19 cellular contexts compared by ENCODE assay signal in genomic region chr6:151721141-151721540, GRCh38.
"Had no signal": no experiment of that assay in that cellular context is flagged by ENCODE, and none has a peak within 500 bp of the region (broad histone marks: within the 10 kb centered on the region; RNA-seq: fewer than 3 reads in every experiment).

No MANE protein-coding gene starts in this region.

- H3K36me3 Mint-ChIP-seq: immature natural killer cell, type B pancreatic cell had no signal

- H3K9me3 Mint-ChIP-seq: activated naive CD4-positive, alpha-beta T cell treated with anti-CD3 and anti-CD28 coated beads, Interleukin-2, amount 10 ng/mL, durations not matched to agents 7 days and 5 days; immature natural killer cell; type B pancreatic cell had no signal

- H3K4me1 Mint-ChIP-seq: immature natural killer cell had no signal

- H3K4me1 ChIP-seq: right atrium auricular region, suprapubic skin had no signal

- H3K27me3 ChIP-seq: right atrium auricular region, suprapubic skin had no signal

- H3K27ac Mint-ChIP-seq: activated naive CD4-positive, alpha-beta T cell treated with anti-CD3 and anti-CD28 coated beads, Interleukin-2, amount 10 ng/mL, durations not matched to agents 7 days and 5 days; immature natural killer cell; nephron; progenitor cell of endocrine pancreas; type B pancreatic cell had no signal

- H3K4me3 ChIP-seq: right atrium auricular region, suprapubic skin had no signal

- ATAC-seq: stimulated activated naive CD8-positive, alpha-beta T cell treated with anti-CD3 and anti-CD28 coated beads, Interleukin-15, Interleukin-2, amounts not matched to agents 100 U/mL and 50 U/mL, for 24 hours had no signal

- H3K4me3 Mint-ChIP-seq: activated naive CD4-positive, alpha-beta T cell treated with anti-CD3 and anti-CD28 coated beads, Interleukin-2, amount 10 ng/mL, durations not matched to agents 7 days and 5 days; immature natural killer cell; nephron; type B pancreatic cell had no signal

- H3K9me3 ChIP-seq: right atrium auricular region, suprapubic skin had no signal

- H3K27me3 Mint-ChIP-seq: progenitor cell of endocrine pancreas had no signal

- DNase-seq: activated CD4-positive, alpha-beta T cell treated with anti-CD3 and anti-CD28 coated beads, Interleukin-2, amount 50 U/mL, for 4 hours; activated CD4-positive, CD25-positive, alpha-beta regulatory T cell treated with anti-CD3 and anti-CD28 coated beads, Interleukin-2, amount 50 U/mL, for 72 hours; activated naive CD4-positive, alpha-beta T cell treated with anti-CD3 and anti-CD28 coated beads, Interleukin-2, amount 10 ng/mL, durations not matched to agents 7 days and 5 days; dermis blood vessel endothelial cell; erythroblast; foreskin melanocyte; head of caudate nucleus; immature natural killer cell; mesendoderm; nucleus accumbens; small intestine; stimulated activated CD4-positive, alpha-beta T cell treated with anti-CD3 and anti-CD28 coated beads, Interleukin-4, amount 100 ng/mL, for 4 hours; stimulated activated naive CD8-positive, alpha-beta T cell treated with anti-CD3 and anti-CD28 coated beads, Interleukin-15, Interleukin-2, amounts not matched to agents 100 U/mL and 50 U/mL, for 24 hours; T-helper 9 cell had no signal

- H3K27ac ChIP-seq: right atrium auricular region, suprapubic skin had no signal

- FAIRE-seq: small intestine had no signal

- H3K36me3 ChIP-seq: right atrium auricular region, suprapubic skin had no signal
